ENCODE assay signal across 8 cellular contexts in genomic region chr3:72347819-72348319, GRCh38.
DNase-seq lines count a peak whose midpoint lies in the region; ATAC-seq, FAIRE-seq and TF ChIP-seq lines count a peak whose summit lies in the region.
"Had no signal": no experiment of that assay in that cellular context is flagged by ENCODE, and none has a peak within 500 bp of the region (broad histone marks: within the 10 kb centered on the region; RNA-seq: fewer than 3 reads in every experiment).

No MANE protein-coding gene starts in this region.

- in situ Hi-C loops in ACHN (cut with HindIII; ENCODE audit: low pct_ligation_motif_present, low pct_unique_long_range_greater_than_20kb, low sequenced_read_pairs): no loop called here

- FAIRE-seq in HTR-8/SVneo (lab: Jason Lieb, UNC): no peak

- TF ChIP-seq CTCF in fibroblast of pulmonary artery (IDR thresholded peaks at IDR 0.05; ENCODE audit: low read length, missing control alignments): no peak

- intact Hi-C loops in posterior cingulate gyrus (cut with DNase I): no loop called here

- peak; percentile 76 for ATAC-seq in GM18909 (IDR thresholded peaks at IDR 0.05; ENCODE audit: poor library complexity, unreplicated experiment)
- ATAC-seq: stimulated activated naive CD8-positive, alpha-beta T cell treated with anti-CD3 and anti-CD28 coated beads, Interleukin-15, amount 100 ng/mL, for 72 hours had no signal

- no peak overlapping the region for H3K4me3 ChIP-seq in fibroblast of pulmonary artery (replicated peaks; ENCODE audit: low read depth, low read length)

- peak; percentile 61 for DNase-seq in HTR-8/SVneo (ENCODE audit: insufficient read length, low spot score)
- DNase-seq in activated T-cell treated with anti-CD3 and anti-CD28 coated beads for 24 hours (ENCODE audit: low read depth): peak; percentile 59
- DNase-seq in fibroblast of pulmonary artery (ENCODE audit: low read depth): peak; percentile 89
- peak in 6 of 10 donors; percentile 30 to 93 (median 72) for DNase-seq in posterior cingulate gyrus
- no peak for DNase-seq in NCI-H2107 treated with DMSO at 0.1 percent for 48 hours (lab: John Stamatoyannopoulos, UW; ENCODE audit: unreplicated experiment)
- no peak for DNase-seq in ACHN

Comparison
In these comparisons a context has a peak if more than half of its experiments do, and no peak if none do; other contexts are left out.
1. DNase-seq: peak in HTR-8/SVneo (single experiment), activated T-cell treated with anti-CD3 and anti-CD28 coated beads for 24 hours (single experiment), fibroblast of pulmonary artery (single experiment) and posterior cingulate gyrus (6 of 10); none in NCI-H2107 treated with DMSO at 0.1 percent for 48 hours (single experiment) and ACHN (single experiment).